Comparison of ENCODE assay signal across 1 cellular context in the genomic region with DNA sequence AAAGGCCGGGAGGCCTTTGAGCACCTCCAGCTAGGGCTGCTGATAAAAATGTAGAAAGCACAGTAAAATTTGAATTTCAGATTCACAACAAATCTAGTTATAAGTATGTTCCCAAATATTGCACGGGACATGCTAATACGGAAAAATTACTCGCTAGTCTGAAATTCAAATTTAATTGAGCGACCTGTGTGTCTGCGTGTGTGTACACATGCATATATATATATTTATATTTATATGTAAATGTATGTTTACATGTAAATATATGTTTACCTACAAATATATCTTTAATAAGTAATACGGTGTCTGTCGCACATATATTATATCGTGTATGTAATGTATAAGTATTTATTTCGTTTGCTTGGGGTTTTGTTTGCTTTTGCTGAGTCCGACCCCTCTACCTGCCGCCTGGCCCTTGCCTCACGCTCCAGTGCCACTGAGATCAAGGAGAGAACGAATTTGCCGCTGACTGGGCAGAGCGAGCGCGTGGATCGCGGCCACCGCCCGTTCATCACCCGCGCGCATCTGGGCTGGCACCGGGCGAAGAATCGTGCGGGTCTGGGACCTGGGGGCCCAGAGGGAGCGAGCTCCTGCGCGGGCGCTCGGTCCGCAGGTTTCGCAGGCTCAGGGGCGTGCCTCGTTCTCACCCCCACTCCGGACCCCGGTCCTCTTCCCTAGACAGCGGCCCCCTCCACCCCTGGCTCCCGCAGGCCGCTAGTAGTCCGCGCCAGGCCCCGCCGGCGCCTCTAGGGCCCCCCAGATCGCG.
TF ChIP-seq lines count a peak whose summit lies in the region.

No MANE protein-coding gene starts in this region.

TF ChIP-seq in HCT116, 20 proteins besides CTCF, POLR2A, EP300 and RAD21 (continued from another document):
- TF ChIP-seq, protein P1, sequence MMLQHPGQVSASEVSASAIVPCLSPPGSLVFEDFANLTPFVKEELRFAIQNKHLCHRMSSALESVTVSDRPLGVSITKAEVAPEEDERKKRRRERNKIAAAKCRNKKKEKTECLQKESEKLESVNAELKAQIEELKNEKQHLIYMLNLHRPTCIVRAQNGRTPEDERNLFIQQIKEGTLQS (IDR thresholded peaks at IDR 0.05) = no peak
- TF ChIP-seq CBX3 (IDR thresholded peaks at IDR 0.05; ENCODE audit: low read depth) = no peak
- TF ChIP-seq, protein P2, sequence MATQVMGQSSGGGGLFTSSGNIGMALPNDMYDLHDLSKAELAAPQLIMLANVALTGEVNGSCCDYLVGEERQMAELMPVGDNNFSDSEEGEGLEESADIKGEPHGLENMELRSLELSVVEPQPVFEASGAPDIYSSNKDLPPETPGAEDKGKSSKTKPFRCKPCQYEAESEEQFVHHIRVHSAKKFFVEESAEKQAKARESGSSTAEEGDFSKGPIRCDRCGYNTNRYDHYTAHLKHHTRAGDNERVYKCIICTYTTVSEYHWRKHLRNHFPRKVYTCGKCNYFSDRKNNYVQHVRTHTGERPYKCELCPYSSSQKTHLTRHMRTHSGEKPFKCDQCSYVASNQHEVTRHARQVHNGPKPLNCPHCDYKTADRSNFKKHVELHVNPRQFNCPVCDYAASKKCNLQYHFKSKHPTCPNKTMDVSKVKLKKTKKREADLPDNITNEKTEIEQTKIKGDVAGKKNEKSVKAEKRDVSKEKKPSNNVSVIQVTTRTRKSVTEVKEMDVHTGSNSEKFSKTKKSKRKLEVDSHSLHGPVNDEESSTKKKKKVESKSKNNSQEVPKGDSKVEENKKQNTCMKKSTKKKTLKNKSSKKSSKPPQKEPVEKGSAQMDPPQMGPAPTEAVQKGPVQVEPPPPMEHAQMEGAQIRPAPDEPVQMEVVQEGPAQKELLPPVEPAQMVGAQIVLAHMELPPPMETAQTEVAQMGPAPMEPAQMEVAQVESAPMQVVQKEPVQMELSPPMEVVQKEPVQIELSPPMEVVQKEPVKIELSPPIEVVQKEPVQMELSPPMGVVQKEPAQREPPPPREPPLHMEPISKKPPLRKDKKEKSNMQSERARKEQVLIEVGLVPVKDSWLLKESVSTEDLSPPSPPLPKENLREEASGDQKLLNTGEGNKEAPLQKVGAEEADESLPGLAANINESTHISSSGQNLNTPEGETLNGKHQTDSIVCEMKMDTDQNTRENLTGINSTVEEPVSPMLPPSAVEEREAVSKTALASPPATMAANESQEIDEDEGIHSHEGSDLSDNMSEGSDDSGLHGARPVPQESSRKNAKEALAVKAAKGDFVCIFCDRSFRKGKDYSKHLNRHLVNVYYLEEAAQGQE (IDR thresholded peaks at IDR 0.05; ENCODE audit: low read depth) = no peak
- TF ChIP-seq CEBPB (IDR thresholded peaks at IDR 0.05; ENCODE audit: low read depth) = no peak
- TF ChIP-seq ZNF274 (IDR thresholded peaks at IDR 0.05; ENCODE audit: low read depth, low read length) = no peak
